1 cellular context compared by ENCODE assay signal in the genomic region with DNA sequence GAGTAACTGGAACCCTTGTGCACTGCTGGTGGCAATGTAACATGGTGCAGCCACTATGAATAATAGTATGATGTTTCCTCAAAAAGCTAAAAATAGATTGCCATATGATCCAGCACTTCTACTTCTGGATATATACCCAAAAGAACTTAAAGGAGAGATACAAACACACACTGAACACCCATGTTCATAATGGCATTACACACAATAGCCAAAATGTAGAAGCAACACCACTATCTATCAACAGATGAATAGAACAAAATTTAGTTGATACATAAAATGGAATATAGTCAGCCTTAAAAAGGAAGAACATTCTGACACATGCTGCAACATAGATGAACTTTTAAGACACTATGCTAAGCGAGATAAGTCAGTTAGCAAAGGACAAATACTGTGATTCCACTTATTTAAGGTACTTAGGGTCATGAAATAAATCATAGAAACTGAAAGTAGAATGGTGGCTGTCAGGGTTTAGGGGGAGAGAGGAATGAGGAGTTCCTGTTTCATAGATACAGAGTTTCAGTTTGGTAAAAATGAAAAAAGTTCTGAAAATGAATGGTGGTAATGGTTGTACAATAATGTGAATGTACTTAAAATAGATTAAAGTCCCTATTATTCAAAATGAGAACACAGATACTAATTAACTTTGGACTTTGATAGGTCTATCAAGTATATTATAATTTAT.
TF ChIP-seq lines count a peak whose summit lies in the region.

No MANE protein-coding gene starts in this region.

TF ChIP-seq in GM12878, 131 proteins besides CTCF, POLR2A, EP300 and RAD21 (continued from another document):
- 0 out of 2 replicates have a peak, but pooled peaks have one; percentile 32 for TF ChIP-seq ZNF592 (IDR thresholded peaks at IDR 0.05)
- TF ChIP-seq JUND (IDR thresholded peaks at IDR 0.05; ENCODE audit: low read depth, low read length): no peak
- peak; percentile 96 for TF ChIP-seq MTA2 (IDR thresholded peaks at IDR 0.05; ENCODE audit: low read depth)
- no peak for TF ChIP-seq ZBTB4 (CRISPR knock-in tag; IDR thresholded peaks at IDR 0.05)
- TF ChIP-seq TCF3 (IDR thresholded peaks at IDR 0.05; ENCODE audit: borderline replicate concordance, insufficient read depth, low read depth, low read length): no peak
- TF ChIP-seq POLR2AphosphoS5 (IDR thresholded peaks at IDR 0.05; ENCODE audit: low read length): no peak
- TF ChIP-seq BCL3 (IDR thresholded peaks at IDR 0.05; ENCODE audit: borderline replicate concordance, insufficient read depth, low read depth, low read length, poor library complexity, severe bottlenecking): no peak
- TF ChIP-seq CREM (IDR thresholded peaks at IDR 0.05; ENCODE audit: low read depth): peak; percentile 54; the same call in 1 of the 2 replicates
- TF ChIP-seq DPF2 (IDR thresholded peaks at IDR 0.05): peak; percentile 86; the same call in 1 of the 2 replicates
- TF ChIP-seq SIN3A (IDR thresholded peaks at IDR 0.05; ENCODE audit: low read depth, low read length): no peak
- no peak for TF ChIP-seq CBX3 (IDR thresholded peaks at IDR 0.05; ENCODE audit: borderline replicate concordance, low read depth)
- no peak for TF ChIP-seq IRF5 (IDR thresholded peaks at IDR 0.05; ENCODE audit: borderline replicate concordance)
- no peak for TF ChIP-seq MXI1 (IDR thresholded peaks at IDR 0.05; ENCODE audit: low read depth, low read length)
- TF ChIP-seq POLR2AphosphoS2 (IDR thresholded peaks at IDR 0.05; ENCODE audit: low read depth, low read length): no peak
- TF ChIP-seq, protein P1, sequence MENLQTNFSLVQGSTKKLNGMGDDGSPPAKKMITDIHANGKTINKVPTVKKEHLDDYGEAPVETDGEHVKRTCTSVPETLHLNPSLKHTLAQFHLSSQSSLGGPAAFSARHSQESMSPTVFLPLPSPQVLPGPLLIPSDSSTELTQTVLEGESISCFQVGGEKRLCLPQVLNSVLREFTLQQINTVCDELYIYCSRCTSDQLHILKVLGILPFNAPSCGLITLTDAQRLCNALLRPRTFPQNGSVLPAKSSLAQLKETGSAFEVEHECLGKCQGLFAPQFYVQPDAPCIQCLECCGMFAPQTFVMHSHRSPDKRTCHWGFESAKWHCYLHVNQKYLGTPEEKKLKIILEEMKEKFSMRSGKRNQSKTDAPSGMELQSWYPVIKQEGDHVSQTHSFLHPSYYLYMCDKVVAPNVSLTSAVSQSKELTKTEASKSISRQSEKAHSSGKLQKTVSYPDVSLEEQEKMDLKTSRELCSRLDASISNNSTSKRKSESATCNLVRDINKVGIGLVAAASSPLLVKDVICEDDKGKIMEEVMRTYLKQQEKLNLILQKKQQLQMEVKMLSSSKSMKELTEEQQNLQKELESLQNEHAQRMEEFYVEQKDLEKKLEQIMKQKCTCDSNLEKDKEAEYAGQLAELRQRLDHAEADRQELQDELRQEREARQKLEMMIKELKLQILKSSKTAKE (IDR thresholded peaks at IDR 0.05; ENCODE audit: low read depth, poor library complexity, severe bottlenecking): peak; percentile 84
- peak; percentile 90; the same call in 1 of the 2 replicates for TF ChIP-seq ZNF217 (IDR thresholded peaks at IDR 0.05)
- TF ChIP-seq, protein P2, sequence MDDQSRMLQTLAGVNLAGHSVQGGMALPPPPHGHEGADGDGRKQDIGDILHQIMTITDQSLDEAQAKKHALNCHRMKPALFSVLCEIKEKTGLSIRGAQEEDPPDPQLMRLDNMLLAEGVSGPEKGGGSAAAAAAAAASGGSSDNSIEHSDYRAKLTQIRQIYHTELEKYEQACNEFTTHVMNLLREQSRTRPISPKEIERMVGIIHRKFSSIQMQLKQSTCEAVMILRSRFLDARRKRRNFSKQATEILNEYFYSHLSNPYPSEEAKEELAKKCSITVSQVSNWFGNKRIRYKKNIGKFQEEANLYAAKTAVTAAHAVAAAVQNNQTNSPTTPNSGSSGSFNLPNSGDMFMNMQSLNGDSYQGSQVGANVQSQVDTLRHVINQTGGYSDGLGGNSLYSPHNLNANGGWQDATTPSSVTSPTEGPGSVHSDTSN (IDR thresholded peaks at IDR 0.05; ENCODE audit: insufficient replicate concordance, low read depth, low read length): no peak
- no peak for TF ChIP-seq NR2C2 (IDR thresholded peaks at IDR 0.05; ENCODE audit: borderline replicate concordance, control insufficient read depth, insufficient read length, low read depth)
